ENCODE assay signal across 1 cellular context in the genomic region with DNA sequence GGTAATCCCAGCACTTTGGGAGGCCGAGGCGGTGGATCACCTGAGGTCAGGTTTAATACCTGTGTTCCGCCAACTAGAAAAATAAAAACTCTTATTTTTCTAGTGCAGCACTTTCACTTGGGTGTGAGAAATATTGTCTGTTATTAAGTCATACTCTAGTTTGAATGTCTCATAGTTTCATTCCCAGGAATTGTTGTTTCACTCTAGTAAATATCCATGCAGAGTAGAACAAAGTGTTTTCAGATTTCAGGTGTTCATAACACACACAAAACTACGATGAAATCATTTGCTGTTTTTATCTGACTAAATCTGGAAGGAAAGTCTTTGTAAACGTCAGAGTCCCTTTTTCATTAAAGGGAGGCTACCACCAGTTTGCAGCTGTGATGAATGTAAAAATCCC.
TF ChIP-seq lines count a peak whose summit lies in the region.

No MANE protein-coding gene starts in this region.

TF ChIP-seq in GM12878, 131 proteins besides CTCF, POLR2A, EP300 and RAD21:
- peak; percentile 26; the same call in 1 of the 2 replicates for TF ChIP-seq JUNB (IDR thresholded peaks at IDR 0.05)
- TF ChIP-seq ZNF24 (IDR thresholded peaks at IDR 0.05): no peak
- no peak for TF ChIP-seq MTA2 (IDR thresholded peaks at IDR 0.05; ENCODE audit: low read depth)
- no peak for TF ChIP-seq ZNF274 (IDR thresholded peaks at IDR 0.05; ENCODE audit: insufficient read depth, insufficient read length)
- TF ChIP-seq, protein P1, sequence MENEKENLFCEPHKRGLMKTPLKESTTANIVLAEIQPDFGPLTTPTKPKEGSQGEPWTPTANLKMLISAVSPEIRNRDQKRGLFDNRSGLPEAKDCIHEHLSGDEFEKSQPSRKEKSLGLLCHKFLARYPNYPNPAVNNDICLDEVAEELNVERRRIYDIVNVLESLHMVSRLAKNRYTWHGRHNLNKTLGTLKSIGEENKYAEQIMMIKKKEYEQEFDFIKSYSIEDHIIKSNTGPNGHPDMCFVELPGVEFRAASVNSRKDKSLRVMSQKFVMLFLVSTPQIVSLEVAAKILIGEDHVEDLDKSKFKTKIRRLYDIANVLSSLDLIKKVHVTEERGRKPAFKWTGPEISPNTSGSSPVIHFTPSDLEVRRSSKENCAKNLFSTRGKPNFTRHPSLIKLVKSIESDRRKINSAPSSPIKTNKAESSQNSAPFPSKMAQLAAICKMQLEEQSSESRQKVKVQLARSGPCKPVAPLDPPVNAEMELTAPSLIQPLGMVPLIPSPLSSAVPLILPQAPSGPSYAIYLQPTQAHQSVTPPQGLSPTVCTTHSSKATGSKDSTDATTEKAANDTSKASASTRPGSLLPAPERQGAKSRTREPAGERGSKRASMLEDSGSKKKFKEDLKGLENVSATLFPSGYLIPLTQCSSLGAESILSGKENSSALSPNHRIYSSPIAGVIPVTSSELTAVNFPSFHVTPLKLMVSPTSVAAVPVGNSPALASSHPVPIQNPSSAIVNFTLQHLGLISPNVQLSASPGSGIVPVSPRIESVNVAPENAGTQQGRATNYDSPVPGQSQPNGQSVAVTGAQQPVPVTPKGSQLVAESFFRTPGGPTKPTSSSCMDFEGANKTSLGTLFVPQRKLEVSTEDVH (IDR thresholded peaks at IDR 0.05; ENCODE audit: low read depth, partially characterized antibody): no peak
- no peak for TF ChIP-seq STAT3 (IDR thresholded peaks at IDR 0.05; ENCODE audit: low read depth, low read length)
- TF ChIP-seq BMI1 (IDR thresholded peaks at IDR 0.05; ENCODE audit: borderline replicate concordance): no peak
TF ChIP-seq in GM12878: peak in this region for 1.
